In the genomic region with DNA sequence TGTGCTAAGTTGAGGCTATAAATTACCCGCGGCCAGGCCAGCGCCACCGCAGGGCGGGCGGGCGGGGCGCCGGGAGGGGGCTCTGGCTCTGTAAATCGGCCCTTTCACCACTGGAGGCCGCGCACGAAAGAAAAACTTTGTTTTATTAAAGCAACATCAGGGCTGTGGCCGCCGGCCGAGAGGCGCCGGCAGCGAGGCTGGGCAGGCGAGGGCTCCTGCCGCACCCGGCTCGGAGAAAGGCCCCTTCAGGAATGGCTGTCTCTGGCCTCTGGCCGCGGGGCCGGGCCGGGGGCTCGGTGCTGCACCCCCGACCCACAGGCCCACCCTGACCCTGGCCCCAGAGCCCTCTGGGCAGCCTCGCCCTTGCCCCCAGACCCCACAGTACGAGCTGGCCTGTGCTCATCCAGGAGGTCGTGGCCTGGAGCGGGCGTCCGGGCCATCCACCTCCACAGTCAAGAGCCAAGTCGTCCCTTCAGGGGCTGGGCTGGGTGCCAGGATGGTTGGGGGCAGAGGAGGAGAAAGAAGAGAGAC, we compare ENCODE assay signal across 8 cellular contexts. TPM values are rescaled to one million over a fixed set of nuclear protein-coding genes. Genes with fewer than 3 reads are reported as not detected.
DNase-seq lines count a peak whose midpoint lies in the region; ATAC-seq and TF ChIP-seq lines count a peak whose summit lies in the region.

No MANE protein-coding gene starts in this region.

- 66% methylated on average over 6 of the region's 36 CpGs for WGBS in mammary epithelial cell (ENCODE audit: low coverage, missing lambda C conversion rate)
- WGBS in suprapubic skin = 7% methylated on average over 3 of the region's 36 CpGs

- CTCF ChIA-PET in mammary epithelial cell (lab: Charles Lee; ENCODE audit: low non-redundant PET) = no interaction called here

- H3K9me3 ChIP-seq in mammary epithelial cell (replicated peaks; ENCODE audit: insufficient read depth, low read length) = no peaks in the 10 kb centered on the region
- H3K9me3 ChIP-seq in suprapubic skin = no peaks in the 10 kb centered on the region

- ATAC-seq in GM21825 (IDR thresholded peaks at IDR 0.05; ENCODE audit: unreplicated experiment) (no peak), HG02759 (IDR thresholded peaks at IDR 0.05; ENCODE audit: unreplicated experiment) (no peak)

- H3K4me2 ChIP-seq in mammary epithelial cell (ENCODE audit: insufficient read depth, low read depth, low read length) = peak overlapping the region; percentile 25

- intact Hi-C loops in mammary epithelial cell (cut with micrococcal nuclease) = no loop called here

- dilution Hi-C loops in mammary epithelial cell (cut with HindIII; ENCODE audit: low sequenced_read_pairs) = no loop called here

- H3K36me3 ChIP-seq in mammary epithelial cell (ENCODE audit: insufficient read depth, low read length) (no peaks in the 10 kb centered on the region), suprapubic skin (no peaks in the 10 kb centered on the region)

- TF ChIP-seq EP300 in suprapubic skin (IDR thresholded peaks at IDR 0.05) = no peak

- TF ChIP-seq CTCF in mammary epithelial cell (conservative IDR thresholded peaks at IDR 0.05 in 1 of 2, IDR thresholded peaks at IDR 0.05 in 1 of 2; ENCODE audit: extremely low read depth in 1 of 2, insufficient read depth in 1 of 2, low read depth in 1 of 2, low read length in 2 of 2) (no peak), suprapubic skin (IDR thresholded peaks at IDR 0.05) (no peak)

- in situ Hi-C loops in mammary epithelial cell (cut with MboI; ENCODE audit: low sequenced_read_pairs in 2 of 2) = no loop called here

- H3K4me1 ChIP-seq in mammary epithelial cell (ENCODE audit: insufficient read depth, low read length) = peaks cover 16% of the 10 kb centered on the region
- H3K4me1 ChIP-seq in suprapubic skin = peaks cover 58% of the 10 kb centered on the region

- no peak for TF ChIP-seq POLR2A in suprapubic skin (IDR thresholded peaks at IDR 0.05)

- no peaks in the 10 kb centered on the region for H3K79me2 ChIP-seq in mammary epithelial cell (ENCODE audit: insufficient read depth, low read length)

- H3K27ac ChIP-seq in mammary epithelial cell (ENCODE audit: insufficient read depth, low read depth, low read length) (no peak overlapping the region), suprapubic skin (no peak overlapping the region)

- no peak overlapping the region for H3K4me3 ChIP-seq in mammary epithelial cell (replicated peaks in 1 of 3; ENCODE audit: insufficient read depth in 1 of 3, low read depth in 2 of 3, low read length in 3 of 3)
- H3K4me3 ChIP-seq in suprapubic skin = peak overlapping the region; percentile 41

- BruUV-seq in mammary epithelial cell (replicated peaks; lab: Mats Ljungman, UMichigan) = no TSS peak

- H2AFZ ChIP-seq in mammary epithelial cell (ENCODE audit: low read depth, low read length) = peak overlapping the region; percentile 42

- no peak overlapping the region for H3K9ac ChIP-seq in mammary epithelial cell (ENCODE audit: insufficient read depth, low read length)

- no peaks in the 10 kb centered on the region for H4K20me1 ChIP-seq in mammary epithelial cell (ENCODE audit: insufficient read depth, low read length)

- H3K27me3 ChIP-seq in mammary epithelial cell (ENCODE audit: insufficient read depth, low read length) (no peaks in the 10 kb centered on the region), suprapubic skin (peaks cover 12% of the 10 kb centered on the region)

- DNase-seq in HT1080 (ENCODE audit: low read depth) (peak; percentile 29), mammary epithelial cell (no peak), inferior parietal cortex (ENCODE audit: extremely low spot score) (peak; percentile 30), suprapubic skin (ENCODE audit: low spot score in 2 of 2) (no peak), cerebellar nuclear complex (lab: John Stamatoyannopoulos, UW) (no peak)
- no peak for DNase-seq in stimulated activated CD4-positive, alpha-beta T cell treated with anti-CD3 and anti-CD28 coated beads, Interleukin-4, amount 100 ng/mL, for 24 hours

RNA-seq across cellular contexts. Expression of a gene that starts 29.5 kb away (rescaled TPM):
- total RNA-seq in HT1080 (2014; rRNA removed; shearing (Covaris generic)) = 1.6 and 2.0 TPM in 2 replicates
- 1.9 and 2.6 TPM in 2 replicates for polyA plus RNA-seq in HT1080 (2015; cell fraction: cytosol; rRNA removed)
- 6.2 and 11.3 TPM in 2 replicates for polyA plus RNA-seq in HT1080 (2015; cell fraction: nucleus; rRNA removed)
- total RNA-seq in mammary epithelial cell (1 to 10 TPM in 1 of 2 donors, under 1 TPM in 1; 0.67 to 6.2 TPM), suprapubic skin (100 to 1,000 TPM; 511 to 829 (median 662) TPM)
- 3.8 TPM for polyA plus RNA-seq in mammary epithelial cell
- polyA minus RNA-seq in mammary epithelial cell = 2.1 TPM

RNA-seq across cellular contexts. Expression of a gene that starts 42.3 kb away (rescaled TPM):
- total RNA-seq in HT1080 (2014; rRNA removed; shearing (Covaris generic)) = 51.0 and 77.7 TPM in 2 replicates
- 86.4 and 96.4 TPM in 2 replicates for polyA plus RNA-seq in HT1080 (2015; cell fraction: cytosol; rRNA removed)
- 184 and 187 TPM in 2 replicates for polyA plus RNA-seq in HT1080 (2015; cell fraction: nucleus; rRNA removed)
- total RNA-seq in mammary epithelial cell (10 to 100 TPM in 1 of 2 donors, 1 to 10 TPM in 1; 2.3 to 73.0 TPM), suprapubic skin (10 to 100 TPM in 2 of 4 donors, 1 to 10 TPM in 2; 7.2 to 11.7 (median 8.8) TPM)
- polyA plus RNA-seq in mammary epithelial cell = 46.9 TPM
- polyA minus RNA-seq in mammary epithelial cell = 103 TPM

RNA-seq across cellular contexts. Expression of a gene that starts 42.5 kb away (rescaled TPM):
- 40.1 and 41.7 TPM in 2 replicates for total RNA-seq in HT1080 (2014; rRNA removed; shearing (Covaris generic))
- polyA plus RNA-seq in HT1080 (2015; cell fraction: cytosol; rRNA removed) = 41.3 and 44.3 TPM in 2 replicates
- 60.7 and 65.3 TPM in 2 replicates for polyA plus RNA-seq in HT1080 (2015; cell fraction: nucleus; rRNA removed)
- total RNA-seq in mammary epithelial cell (10 to 100 TPM; 31.7 to 52.7 TPM), suprapubic skin (10 to 100 TPM; 50.4 to 77.2 (median 57.6) TPM)
- polyA plus RNA-seq in mammary epithelial cell = 21.5 TPM
- polyA minus RNA-seq in mammary epithelial cell = 15.1 TPM

RNA-seq across cellular contexts. Expression of a gene that starts 51.5 kb away (rescaled TPM):
- total RNA-seq in HT1080 (2014; rRNA removed; shearing (Covaris generic)) = 139 and 142 TPM in 2 replicates
- 92.3 and 94.6 TPM in 2 replicates for polyA plus RNA-seq in HT1080 (2015; cell fraction: cytosol; rRNA removed)
- 66.6 and 68.4 TPM in 2 replicates for polyA plus RNA-seq in HT1080 (2015; cell fraction: nucleus; rRNA removed)
- 10 to 100 TPM; 38.0 to 55.7 TPM for total RNA-seq in mammary epithelial cell
- 71.1 TPM for polyA plus RNA-seq in mammary epithelial cell
- 46.8 TPM for polyA minus RNA-seq in mammary epithelial cell
- 10 to 100 TPM; 36.9 to 59.1 (median 40.8) TPM for total RNA-seq in suprapubic skin

Comparison
In these comparisons a context has a peak if more than half of its experiments do, and no peak if none do; other contexts are left out.
1. DNase-seq: peak in HT1080 (single experiment) and inferior parietal cortex (single experiment); none in mammary epithelial cell (single experiment), suprapubic skin (0 of 2), cerebellar nuclear complex (0 of 2) and stimulated activated CD4-positive, alpha-beta T cell treated with anti-CD3 and anti-CD28 coated beads, Interleukin-4, amount 100 ng/mL, for 24 hours (single experiment).
2. RNA of a gene that starts 29.5 kb away (total RNA-seq): 511 to 829 TPM in suprapubic skin; 0.67 to 6.2 TPM in mammary epithelial cell and 1.6 to 2.0 TPM in HT1080; every median in the first group is over 10 times any median in the second.